17 cellular contexts compared by ENCODE assay signal in genomic region chr15:88891540-88892254, GRCh38. TPM values are rescaled to one million over a fixed set of nuclear protein-coding genes. Genes with fewer than 3 reads are reported as not detected.
DNase-seq lines count a peak whose midpoint lies in the region; FAIRE-seq and TF ChIP-seq lines count a peak whose summit lies in the region.
"Had no signal": no experiment of that assay in that cellular context is flagged by ENCODE, and none has a peak within 500 bp of the region (broad histone marks: within the 10 kb centered on the region; RNA-seq: fewer than 3 reads in every experiment).

No MANE protein-coding gene starts in this region.

- CTCF ChIA-PET in HEK293 (lab: Yijun Ruan, JAX), result interaction anchor here (0.6 to 3.1 kb wide), 7 partner anchors 9 to 288 kb away, joined by 3 to 38 read pairs (median 6); no protein-coding TSS in a partner anchor

- H3K9me3 ChIP-seq in HEK293 (ENCODE audit: control insufficient read depth, insufficient read depth, low read depth, low read length) (no peaks in the 10 kb centered on the region), endodermal cell (ENCODE audit: control insufficient read depth, low read length) (no peaks in the 10 kb centered on the region), prostate gland (no peaks in the 10 kb centered on the region)
- H3K9me3 ChIP-seq: BLaER1 treated with 17β-estradiol and CSF1 and Interleukin-3, amounts not matched to agents 10 nM and 100 nM had no signal

- peaks cover 30% of the 10 kb centered on the region for H3K4me1 Mint-ChIP-seq in activated naive CD8-positive, alpha-beta T cell (ENCODE audit: low read depth)
- H3K4me1 Mint-ChIP-seq in activated naive CD8-positive, alpha-beta T cell treated with anti-CD3 and anti-CD28 coated beads for 36 hours, result peaks cover 22% of the 10 kb centered on the region
- peaks cover 8% of the 10 kb centered on the region for H3K4me1 Mint-ChIP-seq in endodermal cell

- H3K27me3 ChIP-seq in endodermal cell (ENCODE audit: control insufficient read depth, insufficient read depth, low read length, poor library complexity, severe bottlenecking) (peaks cover 32% of the 10 kb centered on the region), prostate gland (replicated peaks; ENCODE audit: insufficient read depth) (no peaks in the 10 kb centered on the region)

- peak overlapping the region; percentile 28 for H3K27ac Mint-ChIP-seq in activated naive CD8-positive, alpha-beta T cell
- H3K27ac Mint-ChIP-seq in activated naive CD8-positive, alpha-beta T cell treated with anti-CD3 and anti-CD28 coated beads for 36 hours, result no peak overlapping the region
- H3K27ac Mint-ChIP-seq in endodermal cell, result no peak overlapping the region
- H3K27ac Mint-ChIP-seq: CD4-positive, CD25-positive, alpha-beta regulatory T cell; IgD-negative memory B cell had no signal

- H3K36me3 Mint-ChIP-seq in activated naive CD8-positive, alpha-beta T cell, result peaks cover 3% of the 10 kb centered on the region
- H3K36me3 Mint-ChIP-seq in activated naive CD8-positive, alpha-beta T cell treated with anti-CD3 and anti-CD28 coated beads for 36 hours, result peaks cover 31% of the 10 kb centered on the region
- no peaks in the 10 kb centered on the region for H3K36me3 Mint-ChIP-seq in endodermal cell (ENCODE audit: low read depth)
- H3K36me3 Mint-ChIP-seq: IgD-negative memory B cell had no signal

- FAIRE-seq in urothelium cell line (lab: Jason Lieb, UNC), result no peak
- FAIRE-seq: GM12878, GM18507 had no signal

- no peak overlapping the region for H3K4me3 ChIP-seq in HEK293 (ENCODE audit: low read depth, low read length)
- H3K4me3 ChIP-seq in endodermal cell (ENCODE audit: low read length), result no peak overlapping the region
- H3K4me3 ChIP-seq in prostate gland, result no peak overlapping the region
- H3K4me3 ChIP-seq: BLaER1 treated with 17β-estradiol and CSF1 and Interleukin-3, amounts not matched to agents 10 nM and 100 nM; GM12878; GM23248 had no signal

- WGBS in endodermal cell (ENCODE audit: insufficient coverage in 1 of 2, insufficient read length in 1 of 2), 2 experiments, result 68 to 82% methylated on average over 5 to 7 of the region's 7 CpGs
- whole genome bisulfite sequencing in prostate gland, result 78% methylated on average over 7 of the region's 7 CpGs

- no peaks in the 10 kb centered on the region for H3K9me3 Mint-ChIP-seq in activated naive CD8-positive, alpha-beta T cell (ENCODE audit: low read depth)
- no peaks in the 10 kb centered on the region for H3K9me3 Mint-ChIP-seq in activated naive CD8-positive, alpha-beta T cell treated with anti-CD3 and anti-CD28 coated beads for 36 hours
- H3K9me3 Mint-ChIP-seq in endodermal cell, result no peaks in the 10 kb centered on the region
- H3K9me3 Mint-ChIP-seq: CD4-positive, CD25-positive, alpha-beta regulatory T cell; IgD-negative memory B cell had no signal

- intact Hi-C loops in prostate gland (cut with DNase I), result loop anchor here (10.0 kb wide), 1 partner anchor 433 kb away; no protein-coding TSS in a partner anchor

- H3K36me3 ChIP-seq in HEK293 (ENCODE audit: control insufficient read depth in 2 of 2, insufficient read depth in 1 of 2, low read length in 2 of 2), result no peaks in the 10 kb centered on the region; a peak in 1 of 3 replicates
- H3K36me3 ChIP-seq in endodermal cell (ENCODE audit: control insufficient read depth, insufficient read depth, low read length), result no peaks in the 10 kb centered on the region
- H3K36me3 ChIP-seq in prostate gland, result no peaks in the 10 kb centered on the region
- H3K36me3 ChIP-seq: BLaER1 treated with 17β-estradiol and CSF1 and Interleukin-3, amounts not matched to agents 10 nM and 100 nM had no signal

- TF ChIP-seq CTCF in HEK293 (tag by site-specific recombination; IDR thresholded peaks at IDR 0.05), result no peak
- no peak for TF ChIP-seq CTCF in endodermal cell (conservative IDR thresholded peaks at IDR 0.05)
- no peak for TF ChIP-seq CTCF in prostate gland (IDR thresholded peaks at IDR 0.05)

- no peak overlapping the region for H3K4me3 Mint-ChIP-seq in activated naive CD8-positive, alpha-beta T cell
- no peak overlapping the region for H3K4me3 Mint-ChIP-seq in activated naive CD8-positive, alpha-beta T cell treated with anti-CD3 and anti-CD28 coated beads for 36 hours
- H3K4me3 Mint-ChIP-seq in endodermal cell, result no peak overlapping the region
- H3K4me3 Mint-ChIP-seq: IgD-negative memory B cell had no signal

- TF ChIP-seq POLR2A in prostate gland (IDR thresholded peaks at IDR 0.05), result no peak

- H3K4me1 ChIP-seq in HEK293 (ENCODE audit: control insufficient read depth, insufficient read depth, low read length), result peaks cover 5% of the 10 kb centered on the region
- no peaks in the 10 kb centered on the region for H3K4me1 ChIP-seq in endodermal cell (ENCODE audit: control insufficient read depth, insufficient read depth, low read length)
- H3K4me1 ChIP-seq in prostate gland (replicated peaks), result no peaks in the 10 kb centered on the region

- DNase-seq in activated naive CD8-positive, alpha-beta T cell treated with anti-CD3 and anti-CD28 coated beads for 36 hours, result no peak
- DNase-seq in NCI-H460 (ENCODE audit: extremely low read depth, low read depth) (peak; percentile 75), endodermal cell (peak; percentile 55), urothelium cell line (ENCODE audit: low spot score) (no peak), prostate gland (ENCODE audit: low spot score) (no peak)
- DNase-seq: 8988T; ACHN; CD4-positive, CD25-positive, alpha-beta regulatory T cell; DMS53; GM23248; H7 had no signal

- H3K27ac ChIP-seq in HEK293 (ENCODE audit: extremely low read depth, low read depth, low read length) (no peak overlapping the region), endodermal cell (ENCODE audit: low read depth, low read length) (no peak overlapping the region), prostate gland (no peak overlapping the region)
- H3K27ac ChIP-seq: BLaER1 treated with 17β-estradiol and CSF1 and Interleukin-3, amounts not matched to agents 10 nM and 100 nM; GM23248 had no signal

- no peak overlapping the region for H3K9ac ChIP-seq in endodermal cell (ENCODE audit: extremely low read depth, low read length, poor library complexity, severe bottlenecking)
- H3K9ac ChIP-seq: BLaER1 treated with 17β-estradiol and CSF1 and Interleukin-3, amounts not matched to agents 10 nM and 100 nM; GM23248 had no signal

- POLR2A ChIA-PET in HEK293 (lab: Yijun Ruan, JAX), result interaction anchor here (1.6 kb wide), 1 partner anchor 13 kb away, joined by 3 read pairs; no protein-coding TSS in a partner anchor

- no peaks in the 10 kb centered on the region for H3K27me3 Mint-ChIP-seq in activated naive CD8-positive, alpha-beta T cell
- no peaks in the 10 kb centered on the region for H3K27me3 Mint-ChIP-seq in activated naive CD8-positive, alpha-beta T cell treated with anti-CD3 and anti-CD28 coated beads for 36 hours
- H3K27me3 Mint-ChIP-seq in endodermal cell (ENCODE audit: insufficient read depth), result peaks cover 33% of the 10 kb centered on the region
- H3K27me3 Mint-ChIP-seq: CD4-positive, CD25-positive, alpha-beta regulatory T cell had no signal

RNA-seq across cellular contexts. Expression of gene HAPLN3, which starts 3.6 kb away (rescaled TPM):
- total RNA-seq in activated naive CD8-positive, alpha-beta T cell treated with anti-CD3 and anti-CD28 coated beads for 36 hours, result 10 to 100 TPM; 82.6 to 83.2 TPM
- 5.4 and 7.1 TPM in 2 replicates for total RNA-seq in NCI-H460 (2014; rRNA removed; shearing (Covaris generic))
- 40.7 and 46.5 TPM in 2 replicates for polyA plus RNA-seq in NCI-H460 (2014; cell fraction: nucleus; rRNA removed)
- 10 to 100 TPM in 1 of 2 donors, 1 to 10 TPM in 1; 5.8 to 15.6 TPM for total RNA-seq in endodermal cell
- polyA plus RNA-seq in endodermal cell (2013, experiment 1 of 2), result 4.1 TPM
- polyA plus RNA-seq in endodermal cell (2013, experiment 2 of 2), result 3.1 TPM
- total RNA-seq in prostate gland, result 1 to 10 TPM; 2.7 to 5.6 TPM

RNA-seq across cellular contexts. Expression of gene MFGE8, which starts 21.5 kb away (rescaled TPM):
- 10 to 100 TPM; 33.1 to 37.8 TPM for total RNA-seq in activated naive CD8-positive, alpha-beta T cell treated with anti-CD3 and anti-CD28 coated beads for 36 hours
- 60.7 and 67.1 TPM in 2 replicates for total RNA-seq in NCI-H460 (2014; rRNA removed; shearing (Covaris generic))
- 219 and 243 TPM in 2 replicates for polyA plus RNA-seq in NCI-H460 (2014; cell fraction: nucleus; rRNA removed)
- total RNA-seq in endodermal cell (100 to 1,000 TPM; 284 to 598 TPM), prostate gland (100 to 1,000 TPM in 1 of 2 donors, 10 to 100 TPM in 1; 63.1 to 263 TPM)
- 211 TPM for polyA plus RNA-seq in endodermal cell (2013, experiment 1 of 2)
- 185 TPM for polyA plus RNA-seq in endodermal cell (2013, experiment 2 of 2)

Comparison
In these comparisons a context has a peak if more than half of its experiments do, and no peak if none do; other contexts are left out.
1. DNase-seq: peak in NCI-H460 (single experiment) and endodermal cell (single experiment); none in activated naive CD8-positive, alpha-beta T cell treated with anti-CD3 and anti-CD28 coated beads for 36 hours (single experiment), urothelium cell line (single experiment) and prostate gland (single experiment).
2. RNA of gene HAPLN3, which starts 3.6 kb away (total RNA-seq): 82.6 to 83.2 TPM in activated naive CD8-positive, alpha-beta T cell treated with anti-CD3 and anti-CD28 coated beads for 36 hours; 5.8 to 15.6 TPM in endodermal cell, 2.7 to 5.6 TPM in prostate gland and 5.4 to 7.1 TPM in NCI-H460; every median in the first group is over 4 times any median in the second.